In genomic region chr17:74206332-74206818, GRCh38 we compare ENCODE assay signal across 12 cellular contexts. TPM values are rescaled to one million over a fixed set of nuclear protein-coding genes. Genes with fewer than 3 reads are reported as not detected.
DNase-seq lines count a peak whose midpoint lies in the region; ATAC-seq, FAIRE-seq and TF ChIP-seq lines count a peak whose summit lies in the region.
"Had no signal": no experiment of that assay in that cellular context is flagged by ENCODE, and none has a peak within 500 bp of the region (broad histone marks: within the 10 kb centered on the region; RNA-seq: fewer than 3 reads in every experiment).

No MANE protein-coding gene starts in this region.

- no peak overlapping the region for H2BK5ac ChIP-seq in H1 (ENCODE audit: low read depth, low read length)

- H3K27me3 ChIP-seq in PC-9 (ENCODE audit: insufficient read depth, low read depth) (peaks cover 19% of the 10 kb centered on the region), H1 (replicated peaks in 1 of 4; ENCODE audit: control insufficient read depth in 3 of 4, extremely low read depth in 1 of 4, insufficient read depth in 3 of 4, low read length in 3 of 4) (no peaks in the 10 kb centered on the region; a peak in 1 of 7 replicates), skeletal muscle satellite cell (ENCODE audit: control insufficient read depth, insufficient read depth, low read length) (peaks cover 8% of the 10 kb centered on the region), A673 (replicated peaks; ENCODE audit: insufficient read depth, low read depth, low read length, poor library complexity) (no peaks in the 10 kb centered on the region)

- no peaks in the 10 kb centered on the region for H3K9me3 ChIP-seq in PC-9 (ENCODE audit: insufficient read depth, low read depth)
- no peaks in the 10 kb centered on the region for H3K9me3 ChIP-seq in H1 (ENCODE audit: insufficient read depth in 2 of 2, low read depth in 1 of 2, low read length in 1 of 2)
- H3K9me3 ChIP-seq in skeletal muscle satellite cell (replicated peaks; ENCODE audit: low read length), result no peaks in the 10 kb centered on the region
- H3K9me3 ChIP-seq in A673 (ENCODE audit: low read depth, low read length, poor library complexity, severe bottlenecking), result no peaks in the 10 kb centered on the region
- H3K9me3 ChIP-seq: heart right ventricle, mucosa of descending colon, SJCRH30 had no signal

- peaks cover 67% of the 10 kb centered on the region for H3F3A ChIP-seq in PC-9 (ENCODE audit: insufficient read depth, low read depth)

- peak overlapping the region; percentile 99 for H3K4me3 Mint-ChIP-seq in activated T-cell treated with anti-CD3 and anti-CD28 coated beads, Interleukin-2, amount 50 U/mL, for 24 hours

- H3K4me1 Mint-ChIP-seq in activated T-cell treated with anti-CD3 and anti-CD28 coated beads, Interleukin-2, amount 50 U/mL, for 24 hours (ENCODE audit: low read depth), result peaks cover 63% of the 10 kb centered on the region

- H3K4me2 ChIP-seq in PC-9 (peak overlapping the region; percentile 95; the same call in 1 of the 2 replicates), H1 (ENCODE audit: insufficient read depth in 1 of 2, low read depth in 2 of 2, low read length in 2 of 2) (no peak overlapping the region), skeletal muscle satellite cell (ENCODE audit: low read length) (peak overlapping the region; percentile 60)

- H2AFZ ChIP-seq in PC-9 (no peak overlapping the region), H1 (ENCODE audit: low read length) (no peak overlapping the region)

- H3K9me3 Mint-ChIP-seq in activated T-cell treated with anti-CD3 and anti-CD28 coated beads, Interleukin-2, amount 50 U/mL, for 24 hours, result no peaks in the 10 kb centered on the region

- no peak overlapping the region for H2BK20ac ChIP-seq in H1 (ENCODE audit: low read length)

- no peak overlapping the region for H3K27ac ChIP-seq in PC-9
- H3K27ac ChIP-seq in H1 (ENCODE audit: low read depth, low read length), result no peak overlapping the region
- no peak overlapping the region for H3K27ac ChIP-seq in A673 (ENCODE audit: low read depth, low read length, poor library complexity, severe bottlenecking)
- H3K27ac ChIP-seq: heart right ventricle, SJCRH30 had no signal

- H2AK5ac ChIP-seq in H1 (ENCODE audit: low read depth, low read length), result no peak overlapping the region

- no peaks in the 10 kb centered on the region for H3K9me2 ChIP-seq in PC-9 (ENCODE audit: insufficient read depth)

- H2BK12ac ChIP-seq in H1 (ENCODE audit: low read depth, low read length), result no peak overlapping the region

- no peak overlapping the region for H3K14ac ChIP-seq in H1 (ENCODE audit: insufficient read length)

- TF ChIP-seq CTCF in PC-9 (conservative IDR thresholded peaks at IDR 0.05), result no peak
- no peak for TF ChIP-seq CTCF in H1 (IDR thresholded peaks at IDR 0.05; ENCODE audit: control extremely low read depth in 1 of 3, insufficient read depth in 1 of 3, low read depth in 1 of 3, low read length in 3 of 3)
- TF ChIP-seq CTCF in A673 (conservative IDR thresholded peaks at IDR 0.05; ENCODE audit: low read depth, low read length), result no peak

- TF ChIP-seq EP300 in H1 (IDR thresholded peaks at IDR 0.05; ENCODE audit: borderline replicate concordance in 1 of 2, low read depth in 2 of 2, low read length in 2 of 2), result no peak

- H4K91ac ChIP-seq in H1 (replicated peaks; ENCODE audit: insufficient read length, low read length), result no peak overlapping the region

- H3K36me3 Mint-ChIP-seq in activated T-cell treated with anti-CD3 and anti-CD28 coated beads, Interleukin-2, amount 50 U/mL, for 24 hours (ENCODE audit: low read depth), result peaks cover 80% of the 10 kb centered on the region

- no peak overlapping the region for H3K4me3 ChIP-seq in PC-9
- peak overlapping the region in 1 of 4 experiments; percentile 97; a peak in 1 of 8 replicates for H3K4me3 ChIP-seq in H1 (ENCODE audit: extremely low read depth in 1 of 4, insufficient read depth in 2 of 4, low read depth in 3 of 4, low read length in 4 of 4)
- no peak overlapping the region for H3K4me3 ChIP-seq in skeletal muscle satellite cell (ENCODE audit: low read length)
- no peak overlapping the region for H3K4me3 ChIP-seq in A673 (ENCODE audit: low read depth, low read length, poor library complexity, severe bottlenecking)
- H3K4me3 ChIP-seq: heart right ventricle, mucosa of descending colon, SJCRH30 had no signal

- CTCF ChIA-PET in PC-9 (lab: Charles Lee) (interaction anchor here (0.7 kb wide), 2 partner anchors 11 to 151 kb away, joined by 11 read pairs; no protein-coding TSS in a partner anchor), H1 (lab: Charles Lee; ENCODE audit: partially characterized antibody) (no interaction called here), A673 (lab: Charles Lee) (interaction anchor here (0.7 kb wide), 1 partner anchor 94 kb away, joined by 6 read pairs; no protein-coding TSS in a partner anchor)

- intact Hi-C loops in PC-9 (cut with micrococcal nuclease; ENCODE audit: unreplicated experiment) (no loop called here), A673 (cut with micrococcal nuclease; ENCODE audit: unreplicated experiment) (no loop called here)

- H3K36me3 ChIP-seq in PC-9 (ENCODE audit: low read depth) (peaks cover 40% of the 10 kb centered on the region), H1 (ENCODE audit: control insufficient read depth in 2 of 4, insufficient read depth in 4 of 4, low read length in 3 of 4) (peaks cover 46 to 61% (median 51%) of the 10 kb centered on the region in 4 experiments), skeletal muscle satellite cell (ENCODE audit: insufficient read depth, low read length) (peaks cover 68% of the 10 kb centered on the region), A673 (ENCODE audit: insufficient read depth, low read length, poor library complexity, severe bottlenecking) (peaks cover 71% of the 10 kb centered on the region)

- H3K79me2 ChIP-seq in PC-9 (ENCODE audit: low read depth) (peaks cover 51% of the 10 kb centered on the region), H1 (ENCODE audit: control insufficient read depth in 1 of 2, insufficient read depth in 2 of 2, low read length in 2 of 2) (peaks cover 24 to 49% of the 10 kb centered on the region in 2 experiments)

- H3K9ac ChIP-seq in H1 (replicated peaks in 1 of 4; ENCODE audit: extremely low read depth in 1 of 4, low read depth in 3 of 4, low read length in 3 of 4), result no peak overlapping the region
- peak overlapping the region; percentile 98 for H3K9ac ChIP-seq in skeletal muscle satellite cell (ENCODE audit: low read depth, low read length)

- H3K18ac ChIP-seq in H1 (ENCODE audit: extremely low read depth, low read length), result no peak overlapping the region

- no peak for ATAC-seq in activated CD4-positive, CD25-positive, alpha-beta regulatory T cell treated with anti-CD3 and anti-CD28 coated beads, Interleukin-2, amount 50 U/mL, for 24 hours
- ATAC-seq: heart right ventricle, mucosa of descending colon had no signal

- peaks cover 5% of the 10 kb centered on the region; the same call in 1 of the 2 replicates for H3K23me2 ChIP-seq in H1 (ENCODE audit: low read depth, low read length)

- 95% methylated on average over 4 of the region's 5 CpGs; no CpG with 5 or more reads in 1 of the 2 experiments for WGBS in H1 (ENCODE audit: extremely low coverage in 1 of 2, insufficient coverage in 1 of 2, insufficient read length in 1 of 2, insufficient replicate concordance in 2 of 2, low coverage in 1 of 2, low lambda C conversion rate in 2 of 2, missing lambda C conversion rate in 1 of 2), 2 experiments

- peaks cover 2% of the 10 kb centered on the region; the same call in 1 of the 2 replicates for H3K79me1 ChIP-seq in H1 (ENCODE audit: low read depth, low read length)

- H2BK15ac ChIP-seq in H1 (ENCODE audit: low read length), result no peak overlapping the region

- no peak overlapping the region for H4K8ac ChIP-seq in H1 (ENCODE audit: extremely low read depth, insufficient read depth, low read length)

- POLR2A ChIA-PET in PC-9 (lab: Charles Lee; ENCODE audit: unreplicated experiment) (interaction anchor here (0.5 kb wide), 1 partner anchor 882 kb away, joined by 3 read pairs; no protein-coding TSS in a partner anchor), H1 (lab: Charles Lee; ENCODE audit: partially characterized antibody) (interaction anchor here (0.6 to 4.9 kb wide), 18 partner anchors 8 to 892 kb away, joined by 3 to 65 read pairs (median 3); partner anchors contain the start of genes BTBD17, DNAI2 and TTYH2), A673 (lab: Charles Lee; ENCODE audit: low non-redundant PET) (interaction anchor here (0.7 kb wide), 1 partner anchor 460 kb away, joined by 5 read pairs; no protein-coding TSS in a partner anchor)

- TF ChIP-seq POLR2A in H1 (IDR thresholded peaks at IDR 0.05; ENCODE audit: control extremely low read depth in 1 of 2, low read depth in 2 of 2, low read length in 2 of 2), result peak in 1 of 2 experiments; percentile 80; a peak in 2 of 3 replicates

- H4K20me1 ChIP-seq in PC-9 (ENCODE audit: insufficient read depth) (peaks cover 68% of the 10 kb centered on the region), H1 (replicated peaks in 1 of 2; ENCODE audit: control insufficient read depth in 1 of 2, insufficient read depth in 2 of 2, low read length in 2 of 2) (peaks cover 42 to 44% of the 10 kb centered on the region in 2 experiments)

- no peak overlapping the region for H4K5ac ChIP-seq in H1 (ENCODE audit: insufficient read length, low read depth, low read length)

- no peak overlapping the region for H3K23ac ChIP-seq in H1 (ENCODE audit: insufficient read length)

- no peak for FAIRE-seq in H1 (lab: Jason Lieb, UNC)

- no peak overlapping the region for H3K4ac ChIP-seq in H1 (replicated peaks; ENCODE audit: insufficient read length, low read depth, low read length)

- H3K27me3 Mint-ChIP-seq in activated T-cell treated with anti-CD3 and anti-CD28 coated beads, Interleukin-2, amount 50 U/mL, for 24 hours, result peaks cover 4% of the 10 kb centered on the region

- H2BK120ac ChIP-seq in H1 (replicated peaks; ENCODE audit: low read depth, low read length), result no peak overlapping the region

- H3K4me1 ChIP-seq in PC-9 (replicated peaks; ENCODE audit: insufficient read depth) (peaks cover 17% of the 10 kb centered on the region), H1 (replicated peaks in 1 of 4; ENCODE audit: control insufficient read depth in 3 of 4, insufficient read depth in 4 of 4, low read length in 3 of 4) (peaks cover 15 to 28% (median 16%) of the 10 kb centered on the region in 4 experiments), skeletal muscle satellite cell (ENCODE audit: control insufficient read depth, insufficient read depth, low read length) (peaks cover 50% of the 10 kb centered on the region), A673 (ENCODE audit: insufficient read depth, low read length, poor library complexity, severe bottlenecking) (peaks cover 24% of the 10 kb centered on the region)

- DNase-seq in activated T-cell treated with anti-CD3 and anti-CD28 coated beads, Interleukin-2, amount 50 U/mL, for 24 hours, result no peak
- no peak for DNase-seq in activated T-cell treated with anti-CD3 and anti-CD28 coated beads, Interleukin-2, amount 50 U/mL, for 1 hour
- no peak for DNase-seq in PC-9
- no peak for DNase-seq in H1 (ENCODE audit: low read depth in 1 of 2, low spot score in 2 of 2)
- no peak for DNase-seq in NCI-H2227 treated with DMSO at 0.1 percent for 48 hours (lab: John Stamatoyannopoulos, UW)
- no peak for DNase-seq in A673 (ENCODE audit: low spot score)
- DNase-seq: heart right ventricle; mucosa of descending colon; SJCRH30; stimulated activated CD4-positive, alpha-beta T cell treated with anti-CD3 and anti-CD28 coated beads, Interleukin-12 subunit alpha, Interleukin-12 subunit beta, amount 100 ng/mL, for 4 hours had no signal

- H3K56ac ChIP-seq in H1 (replicated peaks; ENCODE audit: insufficient read length, low read depth, low read length), result no peak overlapping the region

- no TSS peak for BruUV-seq in PC-9 (replicated peaks; lab: Mats Ljungman, UMichigan)
- BruUV-seq in A673 (replicated peaks; lab: Mats Ljungman, UMichigan), result no TSS peak

- peak overlapping the region; percentile 100 for H3K27ac Mint-ChIP-seq in activated T-cell treated with anti-CD3 and anti-CD28 coated beads, Interleukin-2, amount 50 U/mL, for 24 hours

- TF ChIP-seq RAD21 in H1 (IDR thresholded peaks at IDR 0.05 in 1 of 2, conservative IDR thresholded peaks at IDR 0.05 in 1 of 2; ENCODE audit: low read depth in 2 of 2, low read length in 2 of 2), result no peak

RNA-seq across cellular contexts. Expression of gene RPL38, which starts 2.9 kb away (rescaled TPM):
- 761 and 961 TPM in 2 replicates for total RNA-seq in PC-9 (2021)
- total RNA-seq in H1 (2021; fragmentation: NEBNext Ultra II Directional; extraction: Animal tissue kit (Norgen Biotek cat#: 25700)), result 1,195 and 1,222 TPM in 2 replicates
- polyA plus RNA-seq in H1 (2011; rRNA removed), result 412 and 510 TPM in 2 replicates
- 1,085 TPM for polyA plus RNA-seq in H1 (2011; cell fraction: cytosol; rRNA removed)
- polyA plus RNA-seq in H1 (2011; cell fraction: nucleus; rRNA removed), result 1,333 TPM
- 3,837 to 6,357 TPM (median 4,194 TPM) in 4 replicates for polyA plus RNA-seq in H1 (2012, experiment 1 of 2)
- polyA plus RNA-seq in H1 (2012, experiment 2 of 2), result 920 TPM
- polyA plus RNA-seq in H1 (2013, experiment 1 of 2), result 4,258 TPM
- polyA plus RNA-seq in H1 (2013, experiment 2 of 2), result 4,313 TPM
- 802 and 987 TPM in 2 replicates for polyA minus RNA-seq in H1 (2011; rRNA and poly(A)+ RNA removed)
- polyA minus RNA-seq in H1 (2011; cell fraction: cytosol; rRNA and poly(A)+ RNA removed), result 425 TPM
- polyA minus RNA-seq in H1 (2011; cell fraction: nucleus; rRNA and poly(A)+ RNA removed), result 337 TPM
- total RNA-seq in skeletal muscle satellite cell (2012; rRNA removed), result 347 and 718 TPM in 2 replicates
- 936 and 996 TPM in 2 replicates for total RNA-seq in A673 (2021)

RNA-seq across cellular contexts. Expression of gene TTYH2, which starts 7.0 kb away (rescaled TPM):
- 1.5 and 2.9 TPM in 2 replicates for total RNA-seq in PC-9 (2021)
- 3.2 and 3.7 TPM in 2 replicates for total RNA-seq in H1 (2021; fragmentation: NEBNext Ultra II Directional; extraction: Animal tissue kit (Norgen Biotek cat#: 25700))
- polyA plus RNA-seq in H1 (2011; rRNA removed), result 9.2 and 17.3 TPM in 2 replicates
- 7.6 TPM for polyA plus RNA-seq in H1 (2011; cell fraction: cytosol; rRNA removed)
- 16.4 TPM for polyA plus RNA-seq in H1 (2011; cell fraction: nucleus; rRNA removed)
- polyA plus RNA-seq in H1 (2012, experiment 1 of 2), result 3.1 to 4.0 TPM (median 3.4 TPM) in 4 replicates
- 3.2 TPM for polyA plus RNA-seq in H1 (2012, experiment 2 of 2)
- polyA plus RNA-seq in H1 (2013, experiment 1 of 2), result 5.3 TPM
- polyA plus RNA-seq in H1 (2013, experiment 2 of 2), result 5.8 TPM
- polyA minus RNA-seq in H1 (2011; rRNA and poly(A)+ RNA removed), result 7.4 and 9.7 TPM in 2 replicates
- 3.1 TPM for polyA minus RNA-seq in H1 (2011; cell fraction: cytosol; rRNA and poly(A)+ RNA removed)
- polyA minus RNA-seq in H1 (2011; cell fraction: nucleus; rRNA and poly(A)+ RNA removed), result 8.3 TPM
- total RNA-seq in skeletal muscle satellite cell (2012; rRNA removed), result 1.7 and 2.0 TPM in 2 replicates
- total RNA-seq in A673 (2021), result 13.7 and 15.4 TPM in 2 replicates

Comparison
In these comparisons a context has a peak if more than half of its experiments do, and no peak if none do; other contexts are left out.
1. H3K4me2 ChIP-seq: peak in PC-9 (single experiment) and skeletal muscle satellite cell (single experiment); none in H1 (0 of 2).